In genomic region chr18:76345901-76346300, GRCh38 we compare ENCODE assay signal across 20 cellular contexts.
A peak's percentile ranks its signal among the peaks of the same experiment; 100 is the strongest.
DNase-seq lines count a peak whose midpoint lies in the region; ATAC-seq, FAIRE-seq and TF ChIP-seq lines count a peak whose summit lies in the region.
"Had no signal": no experiment of that assay in that cellular context is flagged by ENCODE, and none has a peak within 500 bp of the region (broad histone marks: within the 10 kb centered on the region; RNA-seq: fewer than 3 reads in every experiment).

No MANE protein-coding gene starts in this region.

- H3K9me3 Mint-ChIP-seq in osteocyte (ENCODE audit: unreplicated experiment): no peaks in the 10 kb centered on the region

- H3K4me1 ChIP-seq in esophagus muscularis mucosa (peaks cover 0 to 11% (median 9%) of the 10 kb centered on the region in 4 donors), thyroid gland (peaks cover 5 to 11% of the 10 kb centered on the region in 2 donors)

- ATAC-seq in GM21825 (IDR thresholded peaks at IDR 0.05; ENCODE audit: unreplicated experiment): no peak
- ATAC-seq: GM23338, HCT116 had no signal

- no peak overlapping the region for H3K27ac ChIP-seq in esophagus muscularis mucosa (replicated peaks in 1 of 4)
- H3K27ac ChIP-seq in thyroid gland: no peak overlapping the region

- TF ChIP-seq CTCF in D721Med (IDR thresholded peaks at IDR 0.05; ENCODE audit: insufficient read depth, missing control alignments): no peak
- TF ChIP-seq CTCF in esophagus muscularis mucosa (IDR thresholded peaks at IDR 0.05): no peak
- TF ChIP-seq CTCF in osteocyte (IDR thresholded peaks at IDR 0.05): no peak
- no peak for TF ChIP-seq CTCF in thyroid gland (IDR thresholded peaks at IDR 0.05)

- H3K27me3 ChIP-seq in esophagus muscularis mucosa: no peaks in the 10 kb centered on the region
- H3K27me3 ChIP-seq in thyroid gland: no peaks in the 10 kb centered on the region

- FAIRE-seq in D721Med (lab: Jason Lieb, UNC): peak; percentile 79
- FAIRE-seq: G401.6, GM12892, GM19239 had no signal

- intact Hi-C loops in esophagus muscularis mucosa (cut with DNase I): loop anchor here (5.0 kb wide), 1 partner anchor 1694 kb away; no protein-coding TSS in a partner anchor
- intact Hi-C loops in thyroid gland (cut with DNase I): no loop called here

- DNase-seq in D341Med (ENCODE audit: low spot score) (peak; percentile 11), D721Med (ENCODE audit: insufficient read length, low spot score) (no peak), esophagus muscularis mucosa (ENCODE audit: extremely low spot score) (peak; percentile 77), osteocyte (ENCODE audit: extremely low spot score, unreplicated experiment) (peak; percentile 38), thyroid gland (no peak), germinal center (ENCODE audit: low spot score) (no peak)
- DNase-seq: C1 segment of cervical spinal cord; Calu3; CD4-positive, alpha-beta memory T cell; COR-L47; DMS 273 treated with DMSO at 0.1 percent for 48 hours; DMS53; DND-41; H9 had no signal

- no peak overlapping the region for H3K27ac Mint-ChIP-seq in osteocyte (ENCODE audit: unreplicated experiment)
- H3K27ac Mint-ChIP-seq: CD4-positive, alpha-beta memory T cell; GM23338; H9 had no signal

- no peak overlapping the region for H3K4me3 ChIP-seq in esophagus muscularis mucosa
- no peak overlapping the region for H3K4me3 ChIP-seq in thyroid gland (replicated peaks in 1 of 3)
- H3K4me3 ChIP-seq: GM23338 had no signal

- H3K36me3 Mint-ChIP-seq in osteocyte (ENCODE audit: unreplicated experiment): no peaks in the 10 kb centered on the region
- H3K36me3 Mint-ChIP-seq: CD4-positive, alpha-beta memory T cell had no signal

- 91% methylated on average over 4 of the region's 4 CpGs for WGBS in esophagus muscularis mucosa
- 90 to 96% methylated on average over 4 of the region's 4 CpGs for WGBS in thyroid gland, 2 donors

- H3K9me3 ChIP-seq in esophagus muscularis mucosa (peaks cover 0 to 5% (median 2%) of the 10 kb centered on the region in 4 donors), thyroid gland (no peaks in the 10 kb centered on the region)

- TF ChIP-seq EP300 in esophagus muscularis mucosa (IDR thresholded peaks at IDR 0.05): no peak

- H3K4me1 Mint-ChIP-seq in osteocyte (ENCODE audit: unreplicated experiment): peaks cover 9% of the 10 kb centered on the region

- TF ChIP-seq POLR2A in esophagus muscularis mucosa (IDR thresholded peaks at IDR 0.05; ENCODE audit: low read depth) (no peak), thyroid gland (IDR thresholded peaks at IDR 0.05) (no peak)

- H3K27me3 Mint-ChIP-seq in osteocyte (ENCODE audit: unreplicated experiment): no peaks in the 10 kb centered on the region
- H3K27me3 Mint-ChIP-seq: CD4-positive, alpha-beta memory T cell had no signal

- no peak overlapping the region for H3K4me3 Mint-ChIP-seq in osteocyte (ENCODE audit: unreplicated experiment)
- H3K4me3 Mint-ChIP-seq: CD4-positive, alpha-beta memory T cell; GM23338; H9 had no signal

- H3K36me3 ChIP-seq in esophagus muscularis mucosa (no peaks in the 10 kb centered on the region), thyroid gland (no peaks in the 10 kb centered on the region)

Comparison
In these comparisons a context has a peak if more than half of its experiments do, and no peak if none do; other contexts are left out.
1. DNase-seq: peak in D341Med (single experiment), esophagus muscularis mucosa (single experiment) and osteocyte (single experiment); none in D721Med (single experiment), thyroid gland (0 of 2) and germinal center (single experiment).